In the genomic region with DNA sequence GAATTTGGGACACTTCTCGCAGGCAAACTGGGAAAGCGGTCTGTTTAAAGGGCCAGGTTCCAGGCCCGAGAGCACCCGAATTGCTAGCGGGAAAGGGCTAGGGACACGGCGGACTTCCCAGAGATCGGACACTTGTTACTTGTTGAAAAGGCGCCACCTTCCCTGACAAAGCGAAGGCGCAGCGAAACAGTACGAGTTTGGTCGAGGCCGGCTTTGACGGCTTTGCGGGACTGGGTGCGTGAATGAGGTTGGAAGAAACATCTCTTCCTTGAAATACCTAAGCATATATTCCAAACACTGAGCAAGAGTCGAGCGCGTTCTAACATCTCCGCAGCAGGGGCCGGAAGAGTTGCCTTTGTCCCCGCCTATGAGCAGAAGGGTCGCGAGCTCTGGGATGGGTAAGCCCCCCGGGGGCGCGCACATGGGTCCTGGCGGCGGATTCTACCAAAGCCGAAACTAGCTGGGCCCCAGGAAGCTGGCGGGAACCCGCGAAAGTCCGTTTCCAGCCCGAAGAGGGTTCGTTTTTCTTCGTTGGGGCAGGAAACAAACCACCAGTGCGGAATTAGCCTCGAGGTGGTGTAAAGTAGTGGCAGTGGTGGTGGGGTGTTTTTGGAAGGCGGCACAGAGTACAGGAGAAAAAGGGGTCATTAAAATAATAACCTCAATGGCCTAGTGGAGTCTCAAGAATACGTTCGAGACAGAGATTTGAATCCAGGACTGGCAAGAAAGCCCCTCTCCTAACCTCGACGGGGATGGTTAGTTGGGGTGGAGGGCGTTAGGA, we compare ENCODE assay signal across 8 cellular contexts. TPM values are rescaled to one million over a fixed set of nuclear protein-coding genes. Genes with fewer than 3 reads are reported as not detected.
DNase-seq lines count a peak whose midpoint lies in the region; ATAC-seq and TF ChIP-seq lines count a peak whose summit lies in the region.

No MANE protein-coding gene starts in this region.

- in situ Hi-C loops in gastrocnemius medialis (cut with MboI; ENCODE audit: low sequenced_read_pairs in 4 of 4), result loop anchor here in 2 of 4 donors (5.0 to 10.0 kb wide), 2 partner anchors 356 to 359 kb away; no protein-coding TSS in a partner anchor

- ATAC-seq in activated B cell treated with CpG ODN at 0.5 μM for 24 hours (ENCODE audit: low read depth), result no peak
- ATAC-seq in heart right ventricle, result peak in 5 of 8 donors; percentile 27 to 58 (median 50)
- peak in 1 of 2 donors; percentile 28 for ATAC-seq in gastrocnemius medialis
- ATAC-seq in GM18870 (IDR thresholded peaks at IDR 0.05; ENCODE audit: unreplicated experiment), result no peak

- POLR2A ChIA-PET in activated B cell treated with CpG ODN at 0.5 μM for 24 hours (lab: Charles Lee), result no interaction called here

- H3K36me3 ChIP-seq in heart right ventricle (no peaks in the 10 kb centered on the region), gastrocnemius medialis (no peaks in the 10 kb centered on the region)

- H3K4me3 Mint-ChIP-seq in activated B cell treated with CpG ODN at 0.5 μM for 24 hours, result peak overlapping the region; percentile 38

- peaks cover 30% of the 10 kb centered on the region for H3K4me1 Mint-ChIP-seq in activated B cell treated with CpG ODN at 0.5 μM for 24 hours

- intact Hi-C loops in activated B cell treated with CpG ODN at 0.5 μM for 24 hours (cut with micrococcal nuclease) (no loop called here), heart right ventricle (cut with DNase I) (loop anchor here in 4 of 10 donors (2.0 to 10.0 kb wide), 5 partner anchors 64 to 424 kb away; no protein-coding TSS in a partner anchor), gastrocnemius medialis (cut with DNase I; ENCODE audit: low total_unique reads) (loop anchor here (2.0 to 10.0 kb wide), 4 partner anchors 116 to 606 kb away; no protein-coding TSS in a partner anchor)

- TF ChIP-seq POLR2A in gastrocnemius medialis (IDR thresholded peaks at IDR 0.05), result no peak

- H3K27ac Mint-ChIP-seq in activated B cell treated with CpG ODN at 0.5 μM for 24 hours, result no peak overlapping the region

- TF ChIP-seq CTCF in activated B cell treated with CpG ODN at 0.5 μM for 24 hours (IDR thresholded peaks at IDR 0.05), result no peak
- peak in 2 of 9 donors; percentile 23 to 26 for TF ChIP-seq CTCF in heart right ventricle (IDR thresholded peaks at IDR 0.05)
- TF ChIP-seq CTCF in gastrocnemius medialis (IDR thresholded peaks at IDR 0.05 in 4 of 5, conservative IDR thresholded peaks at IDR 0.05 in 1 of 5), result peak in 1 of 5 experiments; percentile 16

- no peaks in the 10 kb centered on the region for H3K36me3 Mint-ChIP-seq in activated B cell treated with CpG ODN at 0.5 μM for 24 hours (ENCODE audit: low read depth)

- H3K9me3 ChIP-seq in heart right ventricle, result no peaks in the 10 kb centered on the region
- no peaks in the 10 kb centered on the region for H3K9me3 ChIP-seq in gastrocnemius medialis

- CTCF ChIA-PET in activated B cell treated with CpG ODN at 0.5 μM for 24 hours (lab: Charles Lee), result interaction anchor here (0.7 kb wide), 1 partner anchor 352 kb away, joined by 4 read pairs; no protein-coding TSS in a partner anchor

- peak overlapping the region in 9 of 10 donors; percentile 24 to 55 (median 48) for H3K4me3 ChIP-seq in heart right ventricle
- peak overlapping the region; percentile 64 to 73 (median 70) for H3K4me3 ChIP-seq in gastrocnemius medialis

- WGBS in heart right ventricle, 2 donors, result 3 to 4% methylated on average over 47 of the region's 47 CpGs

- peaks cover 0 to 50% (median 39%) of the 10 kb centered on the region in 9 donors for H3K4me1 ChIP-seq in heart right ventricle
- peaks cover 22 to 49% of the 10 kb centered on the region in 2 donors for H3K4me1 ChIP-seq in gastrocnemius medialis

- peaks cover 64% of the 10 kb centered on the region for H3K27me3 Mint-ChIP-seq in activated B cell treated with CpG ODN at 0.5 μM for 24 hours

- H3K27ac ChIP-seq in heart right ventricle (peak overlapping the region in 3 of 10 donors; percentile 10 to 39 (median 11)), gastrocnemius medialis (peak overlapping the region; percentile 66 to 95 (median 86))

- no peaks in the 10 kb centered on the region for H3K9me3 Mint-ChIP-seq in activated B cell treated with CpG ODN at 0.5 μM for 24 hours

- H3K27me3 ChIP-seq in heart right ventricle, result peaks cover 20 to 100% (median 96%) of the 10 kb centered on the region in 7 donors
- peaks cover 0 to 72% (median 7%) of the 10 kb centered on the region in 3 donors for H3K27me3 ChIP-seq in gastrocnemius medialis

- DNase-seq in stimulated activated CD4-positive, alpha-beta T cell treated with anti-CD3 and anti-CD28 coated beads, Interleukin-15, amount 100 ng/mL, for 24 hours, result peak; percentile 21
- DNase-seq in stimulated activated CD4-positive, alpha-beta T cell treated with anti-CD3 and anti-CD28 coated beads, Interleukin-12 subunit alpha, Interleukin-12 subunit beta, amount 100 ng/mL, for 4 hours, result no peak
- DNase-seq in activated B cell treated with CpG ODN at 0.5 μM for 24 hours, result no peak
- no peak for DNase-seq in heart right ventricle
- peak in 1 of 2 donors; percentile 41 for DNase-seq in gastrocnemius medialis
- DNase-seq in stimulated activated CD4-positive, alpha-beta T cell treated with anti-CD3 and anti-CD28 coated beads, Interleukin-2, amount 100 ng/mL, for 48 hours, result no peak
- DNase-seq in DMS153 treated with DMSO at 0.1 percent for 48 hours (lab: John Stamatoyannopoulos, UW; ENCODE audit: unreplicated experiment), result no peak

RNA-seq across cellular contexts. Expression of a gene that starts 1.5 kb away (rescaled TPM):
- not detected in 2 replicates for total RNA-seq in activated B cell treated with CpG ODN at 0.5 μM for 24 hours
- under 1 TPM in 8 of 10 donors, not detected in 2; 0.07 to 0.94 (median 0.25) TPM for total RNA-seq in heart right ventricle
- polyA plus RNA-seq in heart right ventricle, result under 1 TPM in 1 of 2 donors, not detected in 1; 0.04 TPM
- total RNA-seq in gastrocnemius medialis, result 1 to 10 TPM; 1.5 to 6.0 (median 2.1) TPM

Comparison
In these comparisons a context has a peak if more than half of its experiments do, and no peak if none do; other contexts are left out.
1. ATAC-seq: peak in heart right ventricle (5 of 8); none in activated B cell treated with CpG ODN at 0.5 μM for 24 hours (single experiment) and GM18870 (single experiment).